8 cellular contexts compared by ENCODE assay signal in the genomic region with DNA sequence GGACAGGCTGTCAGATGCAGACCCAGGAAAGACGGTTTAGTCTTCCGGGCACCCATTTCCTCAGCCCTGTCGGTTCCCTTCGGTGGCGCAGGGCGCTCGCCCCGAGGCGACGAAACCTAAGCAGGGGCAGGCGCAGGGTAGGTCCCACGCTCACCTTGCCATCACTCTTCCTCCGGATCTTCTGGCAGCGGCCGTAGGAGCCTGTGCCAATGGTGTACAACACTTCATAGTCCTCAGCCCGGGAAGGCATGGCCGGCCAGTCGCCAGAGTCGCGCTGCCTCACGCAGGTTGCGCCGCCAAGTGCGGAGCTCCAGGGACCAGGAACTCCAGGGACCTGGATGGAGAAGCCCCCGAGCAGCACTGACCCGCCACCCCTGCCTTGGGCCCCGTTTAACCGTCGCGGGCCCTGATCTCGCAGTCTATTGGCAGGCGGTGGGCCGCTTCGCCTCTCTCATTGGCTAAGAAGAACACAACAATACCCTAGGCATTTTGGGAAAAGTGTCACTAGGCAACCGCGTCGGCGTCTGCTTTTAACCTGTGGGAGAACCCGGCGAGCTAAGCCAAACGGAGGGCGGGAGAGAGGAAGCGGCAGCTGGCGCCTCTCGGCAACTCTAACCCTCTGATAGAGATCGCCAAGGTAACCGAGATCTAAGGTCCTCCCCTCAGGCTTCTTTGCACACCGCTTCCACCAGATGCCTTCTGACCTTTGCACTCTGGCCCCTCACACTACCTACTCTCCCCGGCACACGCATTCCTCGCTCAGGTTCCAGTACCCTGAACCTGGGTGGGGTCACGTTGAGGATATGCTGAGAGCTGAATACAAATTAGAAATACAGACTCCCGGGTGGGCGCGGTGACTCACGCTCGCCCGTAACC. TPM values are rescaled to one million over a fixed set of nuclear protein-coding genes. Genes with fewer than 3 reads are reported as not detected.
DNase-seq lines count a peak whose midpoint lies in the region; ATAC-seq and TF ChIP-seq lines count a peak whose summit lies in the region.

A gene (minus strand): TSS at position 392 of the 876 bp plus-strand sequence. CDS start 142 bp downstream, at position 250.

- no peaks in the 10 kb centered on the region for H3K27me3 ChIP-seq in BJ (ENCODE audit: control insufficient read depth, insufficient read depth, low read length)
- no peaks in the 10 kb centered on the region for H3K27me3 ChIP-seq in colonic mucosa

- no peak within 1 kb of the TSS for H3K9ac ChIP-seq in colonic mucosa (ENCODE audit: low read depth in 2 of 2, low read length in 2 of 2)

- H3K27ac ChIP-seq in colonic mucosa = peak within 1 kb of the TSS; percentile 43

- no peak for TF ChIP-seq CTCF in BJ (IDR thresholded peaks at IDR 0.05; ENCODE audit: insufficient read depth, low read depth, low read length)
- TF ChIP-seq CTCF in colonic mucosa (IDR thresholded peaks at IDR 0.05) = no peak

- H3K4me1 ChIP-seq in colonic mucosa = no peaks in the 10 kb centered on the region

- CTCF ChIA-PET in BJ (lab: Yijun Ruan, JAX) = interaction anchor here (0.6 to 2.3 kb wide), 4 partner anchors 352 to 780 kb away, joined by 4 to 13 read pairs (median 4); a partner anchor contains a TSS

- POLR2A ChIA-PET in BJ (lab: Charles Lee) = no interaction called here

- H3K36me3 ChIP-seq in BJ (ENCODE audit: control insufficient read depth, insufficient read depth, low read length) (no peaks in the 10 kb centered on the region), colonic mucosa (no peaks in the 10 kb centered on the region)

- peak; percentile 72 for DNase-seq in BJ (ENCODE audit: low read depth)
- DNase-seq in GM19238 (ENCODE audit: insufficient read length, low spot score) = peak; percentile 75
- DNase-seq in NCI-H510A (lab: John Stamatoyannopoulos, UW) = peak; percentile 93
- DNase-seq in activated CD4-positive, alpha-beta T cell treated with anti-CD3 and anti-CD28 coated beads for 24 hours (ENCODE audit: low read depth in 2 of 2) = peak; percentile 61 to 80
- DNase-seq in colonic mucosa = peak; percentile 97
- peak; percentile 93 to 95 for DNase-seq in left colon
- peak; percentile 59 to 66 for DNase-seq in stimulated activated CD4-positive, alpha-beta T cell treated with anti-CD3 and anti-CD28 coated beads, Interleukin-1b, Interleukin-23, amount 100 ng/mL, for 4 hours (ENCODE audit: low read depth in 2 of 2)

- intact Hi-C loops in colonic mucosa (cut with DNase I) (no loop called here), left colon (cut with DNase I, micrococcal nuclease) (no loop called here)

- peak; percentile 96 for ATAC-seq in HG03439 (IDR thresholded peaks at IDR 0.05; ENCODE audit: unreplicated experiment)
- ATAC-seq in left colon = peak; percentile 91

- peak within 1 kb of the TSS; percentile 60 for H3K4me3 ChIP-seq in BJ (ENCODE audit: low read depth, low read length)
- H3K4me3 ChIP-seq in colonic mucosa = peak within 1 kb of the TSS; percentile 67

- H3K9me3 ChIP-seq in colonic mucosa = no peaks in the 10 kb centered on the region

RNA-seq across cellular contexts. Expression of the gene that starts here (rescaled TPM):
- 8.8 and 14.9 TPM in 2 replicates for polyA plus RNA-seq in BJ (2011; rRNA removed)
- 5.4 and 5.7 TPM in 2 replicates for polyA minus RNA-seq in BJ (2011; rRNA and poly(A)+ RNA removed)
- total RNA-seq in colonic mucosa = 10 to 100 TPM in 1 of 2 donors, 1 to 10 TPM in 1; 9.3 to 31.2 TPM
- 1 to 10 TPM; 2.0 to 6.6 TPM for total RNA-seq in left colon

Comparison
In these comparisons a context has a peak if more than half of its experiments do, and no peak if none do; other contexts are left out.
1. Peak in every context shown above with its lines: DNase-seq, ATAC-seq, H3K4me3 ChIP-seq and H3K27ac ChIP-seq.